In genomic region chr1:178702141-178702540, GRCh38 we compare ENCODE assay signal across 1 cellular context.
TF ChIP-seq lines count a peak whose summit lies in the region.

No MANE protein-coding gene starts in this region.

TF ChIP-seq in HCT116, 20 proteins besides CTCF, POLR2A, EP300 and RAD21:
- TF ChIP-seq ELF1 (IDR thresholded peaks at IDR 0.05; ENCODE audit: borderline replicate concordance, low read depth) (no peak), CEBPB (IDR thresholded peaks at IDR 0.05; ENCODE audit: low read depth) (peak; percentile 49; the same call in 1 of the 2 replicates)
